16 cellular contexts compared by ENCODE assay signal in the genomic region with DNA sequence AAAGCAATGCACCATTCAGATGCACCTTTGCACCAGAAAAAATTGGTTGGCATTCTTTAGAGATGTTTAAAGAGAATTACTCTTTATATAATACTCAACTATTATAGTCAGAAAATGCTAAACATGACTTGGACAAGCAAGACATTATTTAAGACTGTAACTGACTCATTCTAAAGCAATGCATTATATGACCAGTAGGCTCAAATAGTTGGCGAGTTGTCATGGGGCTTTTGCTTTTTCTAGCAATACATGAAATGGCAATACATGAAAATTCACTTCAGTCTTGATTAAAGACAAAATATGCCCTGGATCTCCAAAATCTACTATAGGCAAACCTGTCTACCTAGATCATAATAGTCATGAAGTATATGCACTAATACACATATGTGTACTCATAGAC.
DNase-seq lines count a peak whose midpoint lies in the region; TF ChIP-seq lines count a peak whose summit lies in the region.
"Had no signal": no experiment of that assay in that cellular context is flagged by ENCODE, and none has a peak within 500 bp of the region (broad histone marks: within the 10 kb centered on the region; RNA-seq: fewer than 3 reads in every experiment).

No MANE protein-coding gene starts in this region.

- DNase-seq in AG09319 (ENCODE audit: extremely low read depth, low read depth) (peak; percentile 14), cardiac fibroblast (ENCODE audit: low read depth in 2 of 2) (peak in 1 of 2 donors; percentile 48), kidney glomerular epithelial cell (lab: John Stamatoyannopoulos, UW) (peak; percentile 21), DMS153 (lab: John Stamatoyannopoulos, UW) (no peak), activated T-cell treated with anti-CD3 and anti-CD28 coated beads for 4 hours (no peak), DMS79 (lab: John Stamatoyannopoulos, UW) (no peak), SHP77 (lab: John Stamatoyannopoulos, UW) (no peak)
- DNase-seq: cortex of kidney; Kasumi-1; NCI-H2107; NK-92 treated with Interleukin-12 subunit alpha and Interleukin-12 subunit beta, amount 100 ng/mL, for 24 hours; retina; stimulated activated CD4-positive, alpha-beta T cell treated with anti-CD3 and anti-CD28 coated beads, Interleukin-2, amount 100 ng/mL, for 48 hours; upper lobe of right lung had no signal

- no peak for TF ChIP-seq EP300 in Ishikawa (IDR thresholded peaks at IDR 0.05; ENCODE audit: borderline replicate concordance)

- TF ChIP-seq CTCF in AG09319 (IDR thresholded peaks at IDR 0.05; ENCODE audit: low read depth, low read length): no peak
- TF ChIP-seq CTCF in cardiac fibroblast (IDR thresholded peaks at IDR 0.05; ENCODE audit: low read depth, low read length): peak; percentile 12

- TF ChIP-seq RAD21 in Ishikawa (IDR thresholded peaks at IDR 0.05; ENCODE audit: low read depth): no peak; the same call in 1 of the 2 replicates

- no peak overlapping the region for H3K4me3 ChIP-seq in cardiac fibroblast (replicated peaks in 1 of 2; ENCODE audit: low read depth in 2 of 2, low read length in 2 of 2)
- H3K4me3 ChIP-seq: BLaER1, upper lobe of right lung had no signal

TF ChIP-seq in Ishikawa, 13 proteins besides CTCF, POLR2A, EP300 and RAD21:
- TF ChIP-seq TEAD4 (IDR thresholded peaks at IDR 0.05): peak; percentile 39; the same call in 1 of the 2 replicates
- no peak for TF ChIP-seq FOXM1 (IDR thresholded peaks at IDR 0.05; ENCODE audit: borderline replicate concordance, low read depth)

Comparison
In these comparisons a context has a peak if more than half of its experiments do, and no peak if none do; other contexts are left out.
1. DNase-seq: peak in AG09319 (single experiment) and kidney glomerular epithelial cell (single experiment); none in DMS153 (single experiment), activated T-cell treated with anti-CD3 and anti-CD28 coated beads for 4 hours (single experiment), DMS79 (single experiment) and SHP77 (0 of 2).